In the genomic region with DNA sequence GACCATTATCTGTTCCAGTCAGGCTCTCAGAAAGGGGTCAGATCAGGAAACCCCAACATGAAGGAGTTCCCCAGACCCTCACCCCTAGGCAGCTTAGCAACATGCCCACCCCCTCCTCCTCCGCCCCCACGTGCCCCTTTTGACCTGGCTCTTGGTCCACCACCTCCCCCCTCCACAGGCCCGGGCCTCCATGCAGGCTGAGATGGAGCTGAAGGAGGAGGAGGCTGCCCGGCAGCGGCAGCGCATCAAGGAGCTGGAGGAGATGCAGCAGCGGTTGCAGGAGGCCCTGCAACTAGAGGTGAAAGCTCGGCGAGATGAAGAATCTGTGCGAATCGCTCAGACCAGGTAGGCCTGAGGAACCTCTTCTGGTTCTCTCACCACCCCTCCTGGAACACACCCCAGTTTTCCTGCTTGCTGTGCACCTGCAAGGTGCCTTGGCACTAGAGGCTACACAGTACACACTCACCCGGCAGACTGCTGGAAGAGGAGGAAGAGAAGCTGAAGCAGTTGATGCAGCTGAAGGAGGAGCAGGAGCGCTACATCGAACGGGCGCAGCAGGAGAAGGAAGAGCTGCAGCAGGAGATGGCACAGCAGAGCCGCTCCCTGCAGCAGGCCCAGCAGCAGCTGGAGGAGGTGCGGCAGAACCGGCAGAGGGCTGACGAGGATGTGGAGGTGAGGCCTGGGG, we compare ENCODE assay signal across 14 cellular contexts.
"Had no signal": no experiment of that assay in that cellular context is flagged by ENCODE, and none has a peak within 500 bp of the region (broad histone marks: within the 10 kb centered on the region; RNA-seq: fewer than 3 reads in every experiment).

No MANE protein-coding gene starts in this region.

- H3K27ac ChIP-seq: brain microvascular endothelial cell, foreskin keratinocyte, thyroid gland had no signal

- H3K27me3 Mint-ChIP-seq: activated CD4-positive, alpha-beta memory T cell treated with anti-CD3 and anti-CD28 coated beads, Interleukin-2, amount 10 ng/mL, durations not matched to agents 7 days and 5 days; activated naive CD4-positive, alpha-beta T cell treated with anti-CD3 and anti-CD28 coated beads, Interleukin-2, amount 50 U/mL, for 24 hours; dendritic cell treated with granulocyte-macrophage colony-stimulating factor and Interleukin-4, amounts not matched to agents 40 ng/mL and 50 ng/mL, for 4 days had no signal

- H3K4me3 Mint-ChIP-seq: activated CD4-positive, alpha-beta memory T cell treated with anti-CD3 and anti-CD28 coated beads, Interleukin-2, amount 10 ng/mL, durations not matched to agents 7 days and 5 days; activated naive CD4-positive, alpha-beta T cell treated with anti-CD3 and anti-CD28 coated beads, Interleukin-2, amount 50 U/mL, for 24 hours; dendritic cell treated with granulocyte-macrophage colony-stimulating factor and Interleukin-4, amounts not matched to agents 40 ng/mL and 50 ng/mL, for 4 days had no signal

- H3K36me3 ChIP-seq: brain microvascular endothelial cell, right atrium auricular region, thyroid gland had no signal

- H3K9me3 Mint-ChIP-seq: activated CD4-positive, alpha-beta memory T cell treated with anti-CD3 and anti-CD28 coated beads, Interleukin-2, amount 10 ng/mL, durations not matched to agents 7 days and 5 days; activated naive CD4-positive, alpha-beta T cell treated with anti-CD3 and anti-CD28 coated beads, Interleukin-2, amount 50 U/mL, for 24 hours; dendritic cell treated with granulocyte-macrophage colony-stimulating factor and Interleukin-4, amounts not matched to agents 40 ng/mL and 50 ng/mL, for 4 days; neural crest cell had no signal

- H3K9me3 ChIP-seq: esophagus squamous epithelium, right atrium auricular region, thyroid gland had no signal

- H3K27me3 ChIP-seq: brain microvascular endothelial cell, esophagus squamous epithelium, foreskin keratinocyte, right atrium auricular region, thyroid gland had no signal

- H3K27ac Mint-ChIP-seq: activated CD4-positive, alpha-beta memory T cell treated with anti-CD3 and anti-CD28 coated beads, Interleukin-2, amount 10 ng/mL, durations not matched to agents 7 days and 5 days had no signal

- FAIRE-seq: endometrium, kidney had no signal

- DNase-seq: activated CD4-positive, alpha-beta memory T cell treated with anti-CD3 and anti-CD28 coated beads, Interleukin-2, amount 10 ng/mL, durations not matched to agents 7 days and 5 days; activated CD4-positive, alpha-beta T cell treated with anti-CD3 and anti-CD28 coated beads for 1 hour; brain microvascular endothelial cell; esophagus squamous epithelium; foreskin keratinocyte; kidney; left ventricle myocardium superior; T1000; thyroid gland had no signal
